ENCODE assay signal across 8 cellular contexts in the genomic region with DNA sequence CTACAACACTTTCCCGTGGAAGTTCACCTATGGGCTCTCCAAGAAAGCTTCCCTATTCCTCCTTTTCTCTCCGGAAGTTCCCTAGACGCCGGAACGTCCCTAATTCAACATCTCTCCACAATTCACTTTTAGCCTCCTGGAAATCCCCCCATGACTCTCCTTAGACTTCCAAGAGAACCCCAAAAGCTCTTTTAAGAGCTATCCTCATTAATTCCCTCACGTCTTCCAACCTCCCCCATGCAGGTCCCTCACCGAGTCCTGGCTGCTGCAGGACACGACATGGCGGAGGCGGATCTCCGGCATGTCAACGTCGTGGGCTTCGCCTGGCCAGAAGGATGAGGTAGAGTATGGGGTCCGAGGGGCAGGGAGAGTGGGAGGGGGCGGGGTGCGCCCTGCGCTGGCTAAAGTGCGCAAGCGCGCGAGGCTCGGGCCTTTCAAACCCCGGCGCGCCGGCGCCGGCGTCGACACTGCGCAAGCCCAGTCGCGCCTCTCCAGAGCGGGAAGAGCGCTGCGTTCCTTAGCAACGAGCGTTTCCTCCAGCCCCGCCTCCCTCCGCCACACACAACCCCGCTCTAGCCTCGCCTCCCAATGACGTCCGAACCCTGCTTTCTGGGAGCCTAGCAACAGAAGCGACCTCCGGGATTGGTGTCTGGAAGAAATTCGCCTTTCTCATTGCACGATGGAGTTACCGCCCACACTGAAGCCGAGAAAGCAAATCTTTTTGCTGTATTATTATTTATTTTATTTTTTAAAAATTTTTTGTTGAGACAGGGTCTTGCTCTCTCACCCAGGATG. TPM values are rescaled to one million over a fixed set of nuclear protein-coding genes. Genes with fewer than 3 reads are reported as not detected.
A peak's percentile ranks its signal among the peaks of the same experiment; 100 is the strongest.
DNase-seq lines count a peak whose midpoint lies in the region; ATAC-seq and TF ChIP-seq lines count a peak whose summit lies in the region.

PINLYP (plus strand) TSS at position 646 of the 795 bp plus-strand sequence. CDS start 1,391 bp downstream, outside the sequence.
XRCC1 (minus strand) TSS at position 372 of the 795 bp plus-strand sequence; CDS start at position 303, 69 bp downstream.

- H3K9me2 ChIP-seq in OCI-LY1 (ENCODE audit: low read depth, low read length), result no peaks in the 10 kb centered on the region

- H3K79me2 ChIP-seq in OCI-LY1 (ENCODE audit: insufficient read depth, low read length), result 0 out of 2 replicates have a peak, but pooled peaks cover 3% of the 10 kb centered on the region

- TF ChIP-seq CTCF in Calu3 (IDR thresholded peaks at IDR 0.05; ENCODE audit: unreplicated experiment) (no peak), OCI-LY1 (IDR thresholded peaks at IDR 0.05; ENCODE audit: low read length) (no peak)

- no peaks in the 10 kb centered on the region for H3K4me1 Mint-ChIP-seq in Calu3 (ENCODE audit: low read depth, unreplicated experiment)

- peak within 1 kb of the TSS; percentile 84; the same call in 1 of the 2 replicates for H2AFZ ChIP-seq in OCI-LY1 (ENCODE audit: low read length)

- peak; percentile 98 for DNase-seq in Calu3
- peak; percentile 92 for DNase-seq in activated T-cell treated with anti-CD3 and anti-CD28 coated beads for 1 hour (ENCODE audit: low read depth)
- peak; percentile 95 for DNase-seq in epidermal melanocyte (ENCODE audit: insufficient read length, low spot score)
- peak; percentile 93 for DNase-seq in middle frontal gyrus (ENCODE audit: extremely low spot score, low spot score)
- DNase-seq in stimulated activated CD8-positive, alpha-beta memory T cell treated with anti-CD3 and anti-CD28 coated beads, Interleukin-2, amount 100 ng/mL, for 48 hours (ENCODE audit: low read depth in 2 of 2), result peak; percentile 91 to 95

- H3K27ac ChIP-seq in HUES64 (ENCODE audit: low read depth, low read length), result peak within 1 kb of the TSS; percentile 72
- H3K27ac ChIP-seq in OCI-LY1 (ENCODE audit: low read depth, low read length, poor library complexity, severe bottlenecking), result peak within 1 kb of the TSS; percentile 27

- WGBS in HUES64, result under 1% methylated on average over 50 of the region's 51 CpGs

- peak within 1 kb of the TSS; percentile 96 for H3K4me2 ChIP-seq in OCI-LY1 (ENCODE audit: low read length)

- H3K4me1 ChIP-seq in HUES64 (ENCODE audit: insufficient read depth, low read length) (peaks cover 10% of the 10 kb centered on the region; the same call in 1 of the 2 replicates), OCI-LY1 (ENCODE audit: insufficient read depth, low read length, severe bottlenecking) (peaks cover 18% of the 10 kb centered on the region)

- H3K27me3 Mint-ChIP-seq in Calu3 (ENCODE audit: unreplicated experiment), result peaks cover 14% of the 10 kb centered on the region

- H3K4me3 ChIP-seq in HUES64 (ENCODE audit: low read length) (peak within 1 kb of the TSS; percentile 90), OCI-LY1 (ENCODE audit: low read depth, low read length, poor library complexity, severe bottlenecking) (peak within 1 kb of the TSS; percentile 97)

- BruUV-seq in Calu3 (replicated peaks; lab: Mats Ljungman, UMichigan), result no TSS peak

- H3K27me3 ChIP-seq in HUES64 (ENCODE audit: insufficient read depth, low read length), result no peaks in the 10 kb centered on the region
- no peaks in the 10 kb centered on the region for H3K27me3 ChIP-seq in OCI-LY1 (ENCODE audit: insufficient read depth, low read length)

- H3K4me3 Mint-ChIP-seq in Calu3 (ENCODE audit: low read depth, unreplicated experiment), result peak within 1 kb of the TSS; percentile 98

- ATAC-seq in GM21447 (IDR thresholded peaks at IDR 0.05; ENCODE audit: unreplicated experiment), result peak; percentile 93

- H4K20me1 ChIP-seq in OCI-LY1 (ENCODE audit: insufficient read depth, low read length), result no peaks in the 10 kb centered on the region

- H3K36me3 ChIP-seq in HUES64 (ENCODE audit: insufficient read depth, low read length) (peaks cover 23% of the 10 kb centered on the region; the same call in 1 of the 2 replicates), OCI-LY1 (ENCODE audit: insufficient read depth, low read length) (peaks cover 16% of the 10 kb centered on the region; the same call in 1 of the 2 replicates)

- CTCF ChIA-PET in Calu3 (lab: Charles Lee), result interaction anchor here (0.7 kb wide), 1 partner anchor 21 kb away, joined by 3 read pairs; the partner anchor contains the start of genes IRGQ and ZNF576

- H3K9me3 ChIP-seq in HUES64 (ENCODE audit: insufficient read depth, low read depth, low read length) (no peaks in the 10 kb centered on the region), OCI-LY1 (ENCODE audit: low read length) (no peaks in the 10 kb centered on the region)

- intact Hi-C loops in Calu3 (cut with micrococcal nuclease; ENCODE audit: unreplicated experiment), result no loop called here

- H3K9ac ChIP-seq in HUES64 (ENCODE audit: low read depth, low read length) (peak within 1 kb of the TSS; percentile 87), OCI-LY1 (ENCODE audit: low read length) (peak within 1 kb of the TSS; percentile 99)

- H3K9me3 Mint-ChIP-seq in Calu3 (ENCODE audit: low read depth, unreplicated experiment), result no peaks in the 10 kb centered on the region

- H3K27ac Mint-ChIP-seq in Calu3 (ENCODE audit: unreplicated experiment), result peak within 1 kb of the TSS; percentile 95

- H3F3A ChIP-seq in OCI-LY1 (ENCODE audit: insufficient read depth, low read length), result no peaks in the 10 kb centered on the region

- peaks cover 17% of the 10 kb centered on the region for H3K36me3 Mint-ChIP-seq in Calu3 (ENCODE audit: insufficient read depth, unreplicated experiment)

RNA-seq across cellular contexts. Expression of gene PINLYP, which starts in this region (rescaled TPM):
- 0.17 and 0.76 TPM in 2 replicates for total RNA-seq in Calu3 (2022)
- 2.6 TPM for polyA plus RNA-seq in HUES64 (2013, experiment 1 of 2)
- 3.9 TPM for polyA plus RNA-seq in HUES64 (2013, experiment 2 of 2)

RNA-seq across cellular contexts. Expression of gene XRCC1, which starts in this region (rescaled TPM):
- 55.8 and 56.8 TPM in 2 replicates for total RNA-seq in Calu3 (2022)
- polyA plus RNA-seq in HUES64 (2013, experiment 1 of 2), result 34.3 TPM
- 39.1 TPM for polyA plus RNA-seq in HUES64 (2013, experiment 2 of 2)

Comparison
In these comparisons a context has a peak if more than half of its experiments do, and no peak if none do; other contexts are left out.
1. Peak in every context shown above with its lines: DNase-seq, ATAC-seq, H3K4me3 ChIP-seq and H3K27ac ChIP-seq.